9 cellular contexts compared by ENCODE assay signal in the genomic region with DNA sequence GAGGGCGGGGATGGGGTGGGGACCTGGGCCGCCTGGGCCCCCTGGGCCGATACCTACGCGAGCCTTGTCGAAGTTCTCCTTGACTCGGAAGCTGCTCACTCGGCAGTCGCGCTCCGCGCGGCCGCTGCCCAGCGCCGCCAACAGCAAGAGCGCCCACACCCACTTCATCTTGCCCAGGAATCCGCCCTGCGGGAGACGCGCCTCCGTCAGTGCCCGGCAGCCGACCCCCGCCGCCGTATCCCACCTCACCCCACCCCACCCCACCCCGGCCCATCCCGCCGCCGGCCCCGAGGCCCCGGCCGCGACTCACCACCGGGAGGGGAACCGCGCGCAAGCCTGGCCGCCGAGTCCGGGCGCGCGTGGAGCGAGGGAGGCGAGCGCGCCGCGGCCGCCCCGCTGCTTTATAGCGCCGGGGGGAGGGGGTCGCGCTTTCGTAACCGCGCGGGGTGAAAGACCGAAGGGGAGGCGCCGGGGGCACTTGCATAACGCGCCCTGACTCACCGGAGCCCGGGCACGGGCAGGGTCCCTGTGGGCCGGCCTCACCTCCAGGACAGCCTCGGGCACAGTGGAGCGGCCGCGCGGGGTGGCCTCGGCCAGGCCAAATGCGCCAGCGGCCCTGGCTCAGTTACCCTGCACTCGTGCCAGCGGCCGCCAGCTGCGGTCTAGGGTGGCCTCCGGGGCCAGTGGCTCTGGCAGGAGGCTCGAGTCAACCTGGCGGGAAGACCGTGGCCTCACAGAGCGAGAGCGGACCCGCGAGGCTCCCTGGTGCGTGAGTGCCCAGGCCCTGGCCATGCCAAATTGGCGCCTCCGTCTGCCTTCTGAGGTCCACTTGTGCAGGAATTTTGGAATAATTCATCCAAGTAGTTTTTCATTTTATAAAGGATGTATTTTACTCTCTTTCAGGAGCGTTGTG. TPM values are rescaled to one million over a fixed set of nuclear protein-coding genes. Genes with fewer than 3 reads are reported as not detected.
DNase-seq lines count a peak whose midpoint lies in the region; ATAC-seq and TF ChIP-seq lines count a peak whose summit lies in the region.
"Had no signal": no experiment of that assay in that cellular context is flagged by ENCODE, and none has a peak within 500 bp of the region (broad histone marks: within the 10 kb centered on the region; RNA-seq: fewer than 3 reads in every experiment).

Gene RBP4, minus strand, starts transcription at position 375 of the 913 bp plus-strand sequence. Its CDS starts 207 bp downstream, at position 168.

- H3K27ac ChIP-seq in adrenal gland (no peak within 1 kb of the TSS), right atrium auricular region (no peak within 1 kb of the TSS), rectal smooth muscle tissue (ENCODE audit: low read depth, low read length) (no peak within 1 kb of the TSS)

- H3K36me3 ChIP-seq in adrenal gland (replicated peaks in 1 of 2) (no peaks in the 10 kb centered on the region), right atrium auricular region (no peaks in the 10 kb centered on the region), rectal smooth muscle tissue (ENCODE audit: control insufficient read depth, insufficient read depth, low read length) (no peaks in the 10 kb centered on the region)

- ATAC-seq in GM21367 (IDR thresholded peaks at IDR 0.05; ENCODE audit: unreplicated experiment): no peak

- TF ChIP-seq CTCF in adrenal gland (IDR thresholded peaks at IDR 0.05) (no peak), right atrium auricular region (IDR thresholded peaks at IDR 0.05) (no peak)

- intact Hi-C loops in adrenal gland (cut with DNase I): no loop called here

- DNase-seq in ELF-1 (ENCODE audit: low read depth, low spot score) (peak; percentile 20), adrenal gland (peak in 5 of 7 donors; percentile 12 to 35 (median 21)), right atrium auricular region (ENCODE audit: low spot score) (no peak), Kasumi-1 (lab: John Stamatoyannopoulos, UW) (no peak), NCI-H446 treated with DMSO at 0.1 percent for 48 hours (lab: John Stamatoyannopoulos, UW) (no peak)
- no peak for DNase-seq in stimulated activated CD4-positive, alpha-beta T cell treated with anti-CD3 and anti-CD28 coated beads, Interleukin-4, amount 100 ng/mL, for 24 hours
- DNase-seq: NCI-H2029 had no signal

- H3K9me3 ChIP-seq in adrenal gland (replicated peaks in 1 of 3) (no peaks in the 10 kb centered on the region), right atrium auricular region (no peaks in the 10 kb centered on the region)

- peak within 1 kb of the TSS in 1 of 4 donors; percentile 47 for H3K4me3 ChIP-seq in adrenal gland
- peak within 1 kb of the TSS; percentile 28 to 43 for H3K4me3 ChIP-seq in right atrium auricular region
- H3K4me3 ChIP-seq in rectal smooth muscle tissue (ENCODE audit: low read length): peak within 1 kb of the TSS; percentile 31

- WGBS in adrenal gland, 4 donors: 1 to 6% (median 3%) methylated on average over 2 to 94 of the region's 94 CpGs

- H3K9ac ChIP-seq in rectal smooth muscle tissue (ENCODE audit: low read length): no peak within 1 kb of the TSS

- H3K27me3 ChIP-seq in adrenal gland: peaks cover 37% of the 10 kb centered on the region
- H3K27me3 ChIP-seq in right atrium auricular region: peaks cover 0 to 8% of the 10 kb centered on the region in 2 donors
- H3K27me3 ChIP-seq in rectal smooth muscle tissue (ENCODE audit: control insufficient read depth, insufficient read depth, low read length): peaks cover 8% of the 10 kb centered on the region

- H3K4me1 ChIP-seq in adrenal gland (replicated peaks in 1 of 2): peaks cover 5% of the 10 kb centered on the region in 2 donors
- peaks cover 0 to 18% of the 10 kb centered on the region in 2 donors for H3K4me1 ChIP-seq in right atrium auricular region
- H3K4me1 ChIP-seq in rectal smooth muscle tissue (ENCODE audit: control insufficient read depth, insufficient read depth, low read length): no peaks in the 10 kb centered on the region

- TF ChIP-seq POLR2A in adrenal gland (IDR thresholded peaks at IDR 0.05): no peak

RNA-seq across cellular contexts. Expression of gene RBP4, which starts in this region (rescaled TPM):
- 10 to 100 TPM in 5 of 8 donors, 1 to 10 TPM in 2, under 1 TPM in 1; 0.66 to 14.5 (median 10.8) TPM for total RNA-seq in adrenal gland
- 100 to 1,000 TPM in 1 of 3 donors, 1 to 10 TPM in 2; 4.8 to 224 (median 5.3) TPM for polyA plus RNA-seq in adrenal gland
- 10 to 100 TPM; 16.2 to 48.2 TPM for total RNA-seq in right atrium auricular region

Comparison
In these comparisons a context has a peak if more than half of its experiments do, and no peak if none do; other contexts are left out.
1. DNase-seq: peak in ELF-1 (single experiment) and adrenal gland (5 of 7); none in right atrium auricular region (single experiment), Kasumi-1 (0 of 2), NCI-H446 treated with DMSO at 0.1 percent for 48 hours (single experiment) and stimulated activated CD4-positive, alpha-beta T cell treated with anti-CD3 and anti-CD28 coated beads, Interleukin-4, amount 100 ng/mL, for 24 hours (single experiment).